Comparison of ENCODE assay signal across 1 cellular context in genomic region chr1:207918571-207918970, GRCh38.
TF ChIP-seq lines count a peak whose summit lies in the region.

No MANE protein-coding gene starts in this region.

TF ChIP-seq in GM23338, 12 proteins besides CTCF, POLR2A, EP300 and RAD21 (continued from another document):
- TF ChIP-seq REST (IDR thresholded peaks at IDR 0.05; ENCODE audit: unreplicated experiment) (no peak), ZNF114 (CRISPR knock-in tag; IDR thresholded peaks at IDR 0.05) (no peak), ZNF331 (CRISPR knock-in tag; IDR thresholded peaks at IDR 0.05; ENCODE audit: low read depth) (no peak), EZH2 (IDR thresholded peaks at IDR 0.05; ENCODE audit: low read depth, unreplicated experiment) (no peak), CREB1 (CRISPR knock-in tag; IDR thresholded peaks at IDR 0.05; ENCODE audit: low read depth) (no peak), EZH2phosphoT487 (IDR thresholded peaks at IDR 0.05; ENCODE audit: unreplicated experiment) (no peak), STAT1 (IDR thresholded peaks at IDR 0.05; ENCODE audit: unreplicated experiment) (no peak), ETS1 (IDR thresholded peaks at IDR 0.05) (no peak), NANOG (IDR thresholded peaks at IDR 0.05; ENCODE audit: borderline replicate concordance) (no peak), ZNF462 (CRISPR knock-in tag; IDR thresholded peaks at IDR 0.05) (no peak), POLR2AphosphoS5 (IDR thresholded peaks at IDR 0.05; ENCODE audit: low read depth) (no peak)
